11 cellular contexts compared by ENCODE assay signal in genomic region chr17:72657467-72658317, GRCh38.
A peak's percentile ranks its signal among the peaks of the same experiment; 100 is the strongest.
DNase-seq lines count a peak whose midpoint lies in the region; ATAC-seq and TF ChIP-seq lines count a peak whose summit lies in the region.
"Had no signal": no experiment of that assay in that cellular context is flagged by ENCODE, and none has a peak within 500 bp of the region (broad histone marks: within the 10 kb centered on the region; RNA-seq: fewer than 3 reads in every experiment).

No MANE protein-coding gene starts in this region.

- ATAC-seq in GM21360 (IDR thresholded peaks at IDR 0.05; ENCODE audit: unreplicated experiment) (peak; percentile 47), HG03469 (IDR thresholded peaks at IDR 0.05; ENCODE audit: unreplicated experiment) (no peak), HG03565 (IDR thresholded peaks at IDR 0.05; ENCODE audit: unreplicated experiment) (no peak)
- ATAC-seq: stimulated activated effector memory CD8-positive, alpha-beta T cell treated with anti-CD3 and anti-CD28 coated beads, Interleukin-12 subunit alpha, Interleukin-12 subunit beta, amount 100 ng/mL, for 72 hours had no signal

- DNase-seq in AG10803 (ENCODE audit: low read depth) = peak; percentile 12
- DNase-seq in RPMI7951 (ENCODE audit: low read depth) = peak; percentile 70
- peak; percentile 2 for DNase-seq in fibroblast of peridontal ligament (ENCODE audit: extremely low read depth)
- no peak for DNase-seq in NCI-H1436 treated with DMSO at 0.1 percent for 48 hours (lab: John Stamatoyannopoulos, UW)
- DNase-seq in Kasumi-1 (lab: John Stamatoyannopoulos, UW) = no peak
- DNase-seq: stimulated activated CD4-positive, alpha-beta T cell treated with anti-CD3 and anti-CD28 coated beads, Interleukin-1b, Interleukin-23, amount 100 ng/mL, for 48 hours had no signal

- no peak; the same call in 1 of the 2 replicates for TF ChIP-seq CTCF in AG10803 (conservative IDR thresholded peaks at IDR 0.05; ENCODE audit: low read length)

- no peak overlapping the region for H3K4me3 ChIP-seq in AG10803 (ENCODE audit: low read length)
- H3K4me3 ChIP-seq: HAP-1 had no signal

Comparison
In these comparisons a context has a peak if more than half of its experiments do, and no peak if none do; other contexts are left out.
1. DNase-seq: peak in AG10803 (single experiment), RPMI7951 (single experiment) and fibroblast of peridontal ligament (single experiment); none in NCI-H1436 treated with DMSO at 0.1 percent for 48 hours (single experiment) and Kasumi-1 (0 of 2).